Comparison of ENCODE assay signal across 8 cellular contexts in the genomic region with DNA sequence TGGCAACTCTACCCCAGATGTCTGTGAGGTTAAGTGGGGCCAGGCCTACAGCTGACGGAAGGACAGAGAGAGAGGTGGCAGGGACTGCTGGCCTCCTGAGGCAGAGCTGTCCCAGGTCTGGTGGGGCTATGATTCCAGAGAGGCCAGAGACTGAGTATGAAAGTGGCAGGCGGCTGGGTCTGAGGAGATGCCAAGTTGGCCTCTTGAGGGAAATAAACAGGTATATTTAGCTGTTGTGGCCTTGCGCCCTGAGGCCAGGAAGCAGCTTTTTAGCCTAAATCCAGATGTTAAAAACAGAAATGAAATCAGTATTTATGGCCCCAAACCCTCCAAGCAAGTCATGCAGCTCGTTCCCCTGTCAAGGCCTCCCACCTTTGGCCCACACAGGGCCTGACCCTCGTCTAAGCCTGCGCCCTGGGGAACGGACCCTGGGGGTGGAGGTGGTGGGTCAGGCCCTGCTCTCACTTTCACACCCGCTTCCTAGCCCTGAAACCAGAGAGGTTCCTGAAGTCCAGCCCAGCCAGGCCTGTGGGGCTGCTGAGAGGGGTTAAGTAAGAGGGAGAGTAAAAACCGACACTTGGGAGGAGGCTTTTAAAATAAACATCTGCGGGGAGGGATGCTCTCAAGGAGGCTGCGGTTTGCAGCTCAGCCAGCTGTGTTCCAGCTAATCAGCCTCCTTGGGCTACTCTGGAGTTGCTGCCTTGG. TPM values are rescaled to one million over a fixed set of nuclear protein-coding genes. Genes with fewer than 3 reads are reported as not detected.
DNase-seq lines count a peak whose midpoint lies in the region; ATAC-seq and TF ChIP-seq lines count a peak whose summit lies in the region.

No MANE protein-coding gene starts in this region.

- H3K27me3 Mint-ChIP-seq in activated B cell treated with CpG ODN at 0.5 μM for 24 hours: no peaks in the 10 kb centered on the region

- H3K4me3 ChIP-seq in lung: no peak overlapping the region

- DNase-seq in activated B cell treated with CpG ODN at 0.5 μM for 24 hours: no peak
- no peak for DNase-seq in lung (ENCODE audit: low spot score)
- no peak for DNase-seq in activated CD4-positive, alpha-beta T cell treated with anti-CD3 and anti-CD28 coated beads, Interleukin-2, amount 50 U/mL, for 1 hour
- no peak for DNase-seq in NCI-H146 (lab: John Stamatoyannopoulos, UW)
- DNase-seq in activated CD4-positive, CD25-positive, alpha-beta regulatory T cell treated with anti-CD3 and anti-CD28 coated beads, Interleukin-2, amount 50 U/mL, for 72 hours: no peak
- no peak for DNase-seq in dermis blood vessel endothelial cell

- H3K36me3 ChIP-seq in lung (ENCODE audit: control insufficient read depth in 2 of 2, insufficient read depth in 2 of 2, low read length in 2 of 2): peaks cover 0 to 15% of the 10 kb centered on the region in 2 donors

- POLR2A ChIA-PET in activated B cell treated with CpG ODN at 0.5 μM for 24 hours (lab: Charles Lee): interaction anchor here (1.1 to 1.4 kb wide), 2 partner anchors 14 to 17 kb away, joined by 3 read pairs; no protein-coding TSS in a partner anchor

- CTCF ChIA-PET in activated B cell treated with CpG ODN at 0.5 μM for 24 hours (lab: Charles Lee): interaction anchor here (0.9 kb wide), 1 partner anchor 94 kb away, joined by 4 read pairs; a partner anchor contains a TSS

- no peaks in the 10 kb centered on the region for H3K27me3 ChIP-seq in lung (ENCODE audit: control insufficient read depth, insufficient read depth)

- TF ChIP-seq CTCF in activated B cell treated with CpG ODN at 0.5 μM for 24 hours (IDR thresholded peaks at IDR 0.05) (no peak), lung (IDR thresholded peaks at IDR 0.05; ENCODE audit: control extremely low read depth, extremely low read depth) (no peak)

- 65 to 68% methylated on average over 11 of the region's 11 CpGs for WGBS in lung, 2 donors

- H3K36me3 Mint-ChIP-seq in activated B cell treated with CpG ODN at 0.5 μM for 24 hours (ENCODE audit: low read depth): no peaks in the 10 kb centered on the region

- no peaks in the 10 kb centered on the region for H3K9me3 ChIP-seq in lung (ENCODE audit: control insufficient read depth in 2 of 2, insufficient read depth in 1 of 2, low read length in 1 of 2)

- intact Hi-C loops in activated B cell treated with CpG ODN at 0.5 μM for 24 hours (cut with micrococcal nuclease): loop anchor here (1.0 kb wide), 1 partner anchor 15 kb away; no protein-coding TSS in a partner anchor

- no peaks in the 10 kb centered on the region for H3K9me3 Mint-ChIP-seq in activated B cell treated with CpG ODN at 0.5 μM for 24 hours

- peaks cover 3 to 13% of the 10 kb centered on the region in 2 donors for H3K4me1 ChIP-seq in lung (ENCODE audit: control insufficient read depth in 2 of 2, insufficient read depth in 2 of 2, low read length in 2 of 2)

- peaks cover 64% of the 10 kb centered on the region for H3K4me1 Mint-ChIP-seq in activated B cell treated with CpG ODN at 0.5 μM for 24 hours

- peak overlapping the region; percentile 75 to 88 for H3K27ac ChIP-seq in lung (ENCODE audit: low read depth in 1 of 2, low read length in 1 of 2)

- H3K4me3 Mint-ChIP-seq in activated B cell treated with CpG ODN at 0.5 μM for 24 hours: peak overlapping the region; percentile 32

- ATAC-seq in GM18867 (IDR thresholded peaks at IDR 0.05; ENCODE audit: unreplicated experiment) (peak; percentile 43), HG03025 (IDR thresholded peaks at IDR 0.05; ENCODE audit: low FRiP score, unreplicated experiment) (peak; percentile 52), activated B cell treated with CpG ODN at 0.5 μM for 24 hours (ENCODE audit: low read depth) (no peak), lung (ENCODE audit: insufficient read depth, low FRiP score) (peak; percentile 22)

- peak overlapping the region; percentile 63 for H3K27ac Mint-ChIP-seq in activated B cell treated with CpG ODN at 0.5 μM for 24 hours

RNA-seq across cellular contexts. Expression of a gene that starts 18.7 kb away (rescaled TPM):
- total RNA-seq in activated B cell treated with CpG ODN at 0.5 μM for 24 hours (0.24 and 0.38 TPM in 2 replicates), lung (1 to 10 TPM; 2.7 to 5.1 TPM), dermis blood vessel endothelial cell (0.56 and 1.5 TPM in 2 replicates)
- polyA plus RNA-seq in lung: under 1 TPM; 0.14 to 0.39 TPM

RNA-seq across cellular contexts. Expression of a gene that starts 22.7 kb away (rescaled TPM):
- 0.69 TPM in 2 replicates for total RNA-seq in activated B cell treated with CpG ODN at 0.5 μM for 24 hours
- total RNA-seq in lung: 1 to 10 TPM; 3.1 to 8.7 TPM
- polyA plus RNA-seq in lung: under 1 TPM; 0.08 to 0.24 TPM
- 1.2 and 1.5 TPM in 2 replicates for total RNA-seq in dermis blood vessel endothelial cell

RNA-seq across cellular contexts. Expression of a gene that starts 31.8 kb away (rescaled TPM):
- 2.6 and 3.3 TPM in 2 replicates for total RNA-seq in activated B cell treated with CpG ODN at 0.5 μM for 24 hours
- 100 to 1,000 TPM in 1 of 2 donors, 10 to 100 TPM in 1; 63.9 to 116 TPM for total RNA-seq in lung
- 10 to 100 TPM; 44.8 to 73.4 TPM for polyA plus RNA-seq in lung
- total RNA-seq in dermis blood vessel endothelial cell: 19.4 and 25.1 TPM in 2 replicates
